ENCODE assay signal across 8 cellular contexts in genomic region chr1:152034654-152035405, GRCh38. TPM values are rescaled to one million over a fixed set of nuclear protein-coding genes. Genes with fewer than 3 reads are reported as not detected.
A peak's percentile ranks its signal among the peaks of the same experiment; 100 is the strongest.
DNase-seq lines count a peak whose midpoint lies in the region; ATAC-seq and TF ChIP-seq lines count a peak whose summit lies in the region.

No MANE protein-coding gene starts in this region.

- H3K9ac ChIP-seq in rectal smooth muscle tissue (ENCODE audit: low read length): peak overlapping the region; percentile 7

- H3K4me1 ChIP-seq in A673 (ENCODE audit: insufficient read depth, low read length, poor library complexity, severe bottlenecking) (peaks cover 29% of the 10 kb centered on the region), RWPE2 (ENCODE audit: insufficient read depth, poor library complexity, severe bottlenecking) (peaks cover 14% of the 10 kb centered on the region), rectal smooth muscle tissue (ENCODE audit: control insufficient read depth, insufficient read depth, low read length) (peaks cover 12% of the 10 kb centered on the region)

- POLR2A ChIA-PET in A673 (lab: Charles Lee; ENCODE audit: low non-redundant PET): interaction anchor here (0.5 to 0.6 kb wide), 2 partner anchors 17 to 615 kb away, joined by 3 to 9 read pairs; no protein-coding TSS in a partner anchor

- H3K27ac ChIP-seq in A673 (ENCODE audit: low read depth, low read length, poor library complexity, severe bottlenecking) (peak overlapping the region; percentile 76), RWPE2 (ENCODE audit: poor library complexity, severe bottlenecking) (peak overlapping the region; percentile 97), rectal smooth muscle tissue (ENCODE audit: low read depth, low read length) (peak overlapping the region; percentile 13)

- H3K27me3 ChIP-seq in A673 (replicated peaks; ENCODE audit: insufficient read depth, low read depth, low read length, poor library complexity): no peaks in the 10 kb centered on the region
- no peaks in the 10 kb centered on the region for H3K27me3 ChIP-seq in RWPE2 (ENCODE audit: insufficient read depth, poor library complexity, severe bottlenecking)
- no peaks in the 10 kb centered on the region for H3K27me3 ChIP-seq in rectal smooth muscle tissue (ENCODE audit: control insufficient read depth, insufficient read depth, low read length)

- H3K4me3 ChIP-seq in A673 (ENCODE audit: low read depth, low read length, poor library complexity, severe bottlenecking): peak overlapping the region; percentile 57
- peak overlapping the region; percentile 92 for H3K4me3 ChIP-seq in RWPE2 (ENCODE audit: severe bottlenecking)
- peak overlapping the region; percentile 93 for H3K4me3 ChIP-seq in rectal smooth muscle tissue (ENCODE audit: low read length)

- BruUV-seq in A673 (replicated peaks; lab: Mats Ljungman, UMichigan): no TSS peak

- TF ChIP-seq CTCF in A673 (conservative IDR thresholded peaks at IDR 0.05; ENCODE audit: low read depth, low read length): peak; percentile 83
- peak; percentile 89 for TF ChIP-seq CTCF in RWPE2 (IDR thresholded peaks at IDR 0.05; ENCODE audit: poor library complexity, severe bottlenecking)

- intact Hi-C loops in A673 (cut with micrococcal nuclease; ENCODE audit: unreplicated experiment): no loop called here

- CTCF ChIA-PET in A673 (lab: Charles Lee): interaction anchor here (0.6 to 1.6 kb wide), 6 partner anchors 11 to 99 kb away, joined by 3 to 6 read pairs (median 3); no protein-coding TSS in a partner anchor

- ATAC-seq in GM18508 (IDR thresholded peaks at IDR 0.05; ENCODE audit: insufficient read depth, unreplicated experiment): peak; percentile 34
- ATAC-seq in RWPE2 (ENCODE audit: low read depth): peak; percentile 61

- H3K36me3 ChIP-seq in A673 (ENCODE audit: insufficient read depth, low read length, poor library complexity, severe bottlenecking) (peaks cover 23% of the 10 kb centered on the region), RWPE2 (ENCODE audit: low read depth) (peaks cover 63% of the 10 kb centered on the region), rectal smooth muscle tissue (ENCODE audit: control insufficient read depth, insufficient read depth, low read length) (peaks cover 18% of the 10 kb centered on the region)

- no peaks in the 10 kb centered on the region for H3K9me3 ChIP-seq in A673 (ENCODE audit: low read depth, low read length, poor library complexity, severe bottlenecking)
- H3K9me3 ChIP-seq in RWPE2 (ENCODE audit: severe bottlenecking): no peaks in the 10 kb centered on the region

- peak; percentile 88 for DNase-seq in A673 (ENCODE audit: low spot score)
- DNase-seq in HS-5 (ENCODE audit: low read depth): peak; percentile 77
- DNase-seq in RWPE2 (ENCODE audit: low spot score): no peak
- DNase-seq in activated effector memory CD4-positive, alpha-beta T cell treated with Interleukin-2 at 50 U/mL for 16 hours: peak; percentile 51
- DNase-seq in germinal center (ENCODE audit: low spot score): peak; percentile 81
- no peak for DNase-seq in NCI-H1092 (lab: John Stamatoyannopoulos, UW)

RNA-seq across cellular contexts. Expression of gene S100A11, which starts 2.0 kb away (rescaled TPM):
- 140 and 151 TPM in 2 replicates for total RNA-seq in A673 (2021)

RNA-seq across cellular contexts. Expression of gene S100A10, which starts 41.2 kb away (rescaled TPM):
- 34.0 and 42.4 TPM in 2 replicates for total RNA-seq in A673 (2021)

RNA-seq across cellular contexts. Expression of gene TCHHL1, which starts 54.0 kb away (rescaled TPM):
- total RNA-seq in A673 (2021): not detected in 2 replicates

Comparison
In these comparisons a context has a peak if more than half of its experiments do, and no peak if none do; other contexts are left out.
1. DNase-seq: peak in A673 (single experiment), HS-5 (single experiment), activated effector memory CD4-positive, alpha-beta T cell treated with Interleukin-2 at 50 U/mL for 16 hours (single experiment) and germinal center (single experiment); none in RWPE2 (single experiment) and NCI-H1092 (single experiment).
2. H3K27ac ChIP-seq: peak in every context shown above with its lines; median percentile 97 in RWPE2; 76 in A673; 13 in rectal smooth muscle tissue.
3. Peak in every context shown above with its lines, with median percentiles within 50 percentile points of each other: H3K4me3 ChIP-seq.